8 cellular contexts compared by ENCODE assay signal in genomic region chr12:31074333-31074874, GRCh38. TPM values are rescaled to one million over a fixed set of nuclear protein-coding genes. Genes with fewer than 3 reads are reported as not detected.
DNase-seq lines count a peak whose midpoint lies in the region; ATAC-seq and TF ChIP-seq lines count a peak whose summit lies in the region.
"Not testable (repeated sequence)": the region's sequence is repeated elsewhere in the genome, so short reads cannot be mapped to it uniquely, and the experiment has no call there.

No MANE protein-coding gene starts in this region.

- H3K9me3 Mint-ChIP-seq in activated T-cell treated with anti-CD3 and anti-CD28 coated beads, Interleukin-2, amount 50 U/mL, for 4 hours = not testable (repeated sequence)

- peaks cover 21% of the 10 kb centered on the region for H3K4me1 Mint-ChIP-seq in activated T-cell treated with anti-CD3 and anti-CD28 coated beads, Interleukin-2, amount 50 U/mL, for 4 hours (ENCODE audit: low read depth)

- H3K4me1 ChIP-seq in OCI-LY3 (ENCODE audit: low read length); esophagus (ENCODE audit: control insufficient read depth in 2 of 2, insufficient read depth in 2 of 2, low read length in 1 of 2): not testable (repeated sequence)
- peaks cover 14% of the 10 kb centered on the region for H3K4me1 ChIP-seq in mononuclear cell (ENCODE audit: insufficient read depth, low read length)

- H3K27me3 Mint-ChIP-seq in activated T-cell treated with anti-CD3 and anti-CD28 coated beads, Interleukin-2, amount 50 U/mL, for 4 hours (ENCODE audit: low read depth) = not testable (repeated sequence)

- H3K4me3 ChIP-seq in OCI-LY3 (ENCODE audit: low read length) = peak overlapping the region; percentile 79
- H3K4me3 ChIP-seq in esophagus (ENCODE audit: low read depth in 1 of 2, low read length in 2 of 2) = peak overlapping the region; percentile 65 to 69
- H3K4me3 ChIP-seq in mononuclear cell (ENCODE audit: low read length) = peak overlapping the region; percentile 61

- DNase-seq in Daoy (ENCODE audit: low read depth) = peak; percentile 45
- not testable (repeated sequence) for DNase-seq in activated T-cell treated with anti-CD3 and anti-CD28 coated beads, Interleukin-2, amount 50 U/mL, for 4 hours
- DNase-seq in stimulated activated naive CD4-positive, alpha-beta T cell treated with Interleukin-2 at 50 U/mL for 16 hours (lab: John Stamatoyannopoulos, UW) = peak; percentile 13

- peak overlapping the region; percentile 79 for H3K9ac ChIP-seq in OCI-LY3 (ENCODE audit: low read length)

- H3K4me3 Mint-ChIP-seq in activated T-cell treated with anti-CD3 and anti-CD28 coated beads, Interleukin-2, amount 50 U/mL, for 4 hours = peak overlapping the region; percentile 99

- peak overlapping the region; percentile 72 for H3K4me2 ChIP-seq in OCI-LY3 (ENCODE audit: low read length)

- WGBS in esophagus, 2 donors = 4% methylated on average over 15 to 16 of the region's 16 CpGs

- peak overlapping the region; percentile 78 for H3K27ac ChIP-seq in OCI-LY3 (ENCODE audit: low read length)
- peak overlapping the region; percentile 87 to 88 for H3K27ac ChIP-seq in esophagus (ENCODE audit: low read depth in 2 of 2, low read length in 1 of 2)

- not testable (repeated sequence) for H3K27me3 ChIP-seq in OCI-LY3 (ENCODE audit: low read depth, low read length); esophagus (ENCODE audit: control insufficient read depth in 1 of 2, insufficient read depth in 2 of 2, low read length in 2 of 2); mononuclear cell (ENCODE audit: insufficient read depth, low read length)

- H2AFZ ChIP-seq in OCI-LY3 (ENCODE audit: low read depth, low read length) = 0 out of 2 replicates have a peak overlapping the region, but pooled peaks have one; percentile 2

- H4K20me1 ChIP-seq in OCI-LY3 (ENCODE audit: insufficient read depth, low read length) = not testable (repeated sequence)

- H3K36me3 ChIP-seq in OCI-LY3 (replicated peaks; ENCODE audit: low read depth, low read length); esophagus (ENCODE audit: control insufficient read depth in 2 of 2, insufficient read depth in 2 of 2, low read length in 1 of 2): not testable (repeated sequence)

- not testable (repeated sequence) for TF ChIP-seq CTCF in OCI-LY3 (IDR thresholded peaks at IDR 0.05; ENCODE audit: low read depth, low read length)

- H3K79me2 ChIP-seq in OCI-LY3 (ENCODE audit: low read length) = peaks cover 37% of the 10 kb centered on the region

- H3K9me3 ChIP-seq in OCI-LY3 (ENCODE audit: insufficient read depth, low read length); esophagus (ENCODE audit: control insufficient read depth in 2 of 2, insufficient read depth in 1 of 2, low read depth in 1 of 2, low read length in 1 of 2); mononuclear cell (ENCODE audit: low read depth, low read length): not testable (repeated sequence)

- peak; percentile 45 for ATAC-seq in GM21529 (IDR thresholded peaks at IDR 0.05; ENCODE audit: unreplicated experiment)
- ATAC-seq in HG03378 (IDR thresholded peaks at IDR 0.05; ENCODE audit: unreplicated experiment) = peak; percentile 35
- peak; percentile 42 to 46 for ATAC-seq in activated T-cell treated with anti-CD3 and anti-CD28 coated beads, Interleukin-2, amount 50 U/mL, for 4 hours

- H3K36me3 Mint-ChIP-seq in activated T-cell treated with anti-CD3 and anti-CD28 coated beads, Interleukin-2, amount 50 U/mL, for 4 hours (ENCODE audit: insufficient read depth) = peaks cover 12% of the 10 kb centered on the region

RNA-seq across cellular contexts. Expression of gene DDX11, which starts 0.7 kb away (rescaled TPM):
- total RNA-seq in Daoy (2014; rRNA removed; shearing (Covaris generic)) = 36.1 and 36.8 TPM in 2 replicates
- total RNA-seq in activated T-cell treated with anti-CD3 and anti-CD28 coated beads, Interleukin-2, amount 50 U/mL, for 4 hours = 100 to 1,000 TPM; 117 to 134 (median 129) TPM
- polyA plus RNA-seq in esophagus = 10 to 100 TPM; 13.3 to 28.2 TPM
- total RNA-seq in mononuclear cell = 33.9 TPM
